Comparison of ENCODE assay signal across 27 cellular contexts in genomic region chr5:90632799-90633198, GRCh38.
"Had no signal": no experiment of that assay in that cellular context is flagged by ENCODE, and none has a peak within 500 bp of the region (broad histone marks: within the 10 kb centered on the region; RNA-seq: fewer than 3 reads in every experiment).

No MANE protein-coding gene starts in this region.

- H3K4me3 Mint-ChIP-seq: activated CD8-positive, alpha-beta T cell treated with anti-CD3 and anti-CD28 coated beads, Interleukin-2, amount 10 ng/mL, durations not matched to agents 7 days and 5 days; activated naive CD8-positive, alpha-beta T cell treated with anti-CD3 and anti-CD28 coated beads, Interleukin-2, amount 50 U/mL, for 24 hours; activated T-helper 1 cell treated with anti-CD3 and anti-CD28 coated beads, Interleukin-12 subunit alpha, Interleukin-12 subunit beta, Interleukin-2, Interleukin-4 antibody, amounts not matched to agents 30 ng/mL and 10 ng/mL and 1 ng/mL, durations not matched to agents 14 hours and 24 hours and 36 hours; T-helper 1 cell treated with Interleukin-12 subunit alpha and Interleukin-12 subunit beta and Interleukin-4 antibody, amounts not matched to agents 30 μg/mL and 1 μg/mL, for 36 hours had no signal

- H3K36me3 ChIP-seq: ascending aorta, brain microvascular endothelial cell, cardiac muscle cell, Peyer's patch, SJSA1 had no signal

- ATAC-seq: activated CD8-positive, alpha-beta T cell treated with anti-CD3 and anti-CD28 coated beads, Interleukin-2, amount 10 ng/mL, durations not matched to agents 7 days and 5 days; activated naive CD4-positive, alpha-beta T cell treated with anti-CD3 and anti-CD28 coated beads, Interleukin-2, amount 50 U/mL, for 72 hours; activated naive CD8-positive, alpha-beta T cell treated with anti-CD3 and anti-CD28 coated beads, Interleukin-2, amount 50 U/mL, for 24 hours had no signal

- DNase-seq: activated CD4-positive, alpha-beta T cell treated with anti-CD3 and anti-CD28 coated beads for 48 hours; activated CD4-positive, alpha-beta T cell treated with anti-CD3 and anti-CD28 coated beads, Interleukin-2, amount 50 U/mL, for 4 hours; activated CD4-positive, CD25-positive, alpha-beta regulatory T cell treated with anti-CD3 and anti-CD28 coated beads, Interleukin-2, amount 50 U/mL, for 72 hours; activated CD8-positive, alpha-beta memory T cell treated with anti-CD3 and anti-CD28 coated beads, Interleukin-2, amount 50 U/mL, for 48 hours; activated CD8-positive, alpha-beta T cell treated with anti-CD3 and anti-CD28 coated beads, Interleukin-2, amount 10 ng/mL, durations not matched to agents 7 days and 5 days; activated effector memory CD4-positive, alpha-beta T cell treated with anti-CD3 and anti-CD28 coated beads, Interleukin-2, amount 50 U/mL, for 16 hours; activated naive CD4-positive, alpha-beta T cell treated with Interleukin-2 at 50 U/mL for 16 hours; activated naive CD8-positive, alpha-beta T cell treated with anti-CD3 and anti-CD28 coated beads, Interleukin-2, amount 50 U/mL, for 24 hours; activated T-cell treated with anti-CD3 and anti-CD28 coated beads, Interleukin-2, amount 50 U/mL, for 1 hour; amniotic stem cell; brain microvascular endothelial cell; KG1; MV-4-11; NCI-H1092 treated with DMSO at 0.1 percent for 48 hours; NCI-H1417 treated with DMSO at 0.1 percent for 48 hours; NCI-H1694; NCI-H2029 treated with DMSO at 0.1 percent for 48 hours; NCI-H446; NCI-H524; Peyer's patch; SHP77 had no signal

- H3K4me1 Mint-ChIP-seq: activated naive CD8-positive, alpha-beta T cell treated with anti-CD3 and anti-CD28 coated beads, Interleukin-2, amount 50 U/mL, for 24 hours had no signal

- H3K4me1 ChIP-seq: ascending aorta, Peyer's patch, SJSA1 had no signal

- H3K27ac ChIP-seq: ascending aorta, brain microvascular endothelial cell, cardiac muscle cell, Peyer's patch, SJSA1 had no signal

- H3K27ac Mint-ChIP-seq: activated CD8-positive, alpha-beta T cell treated with anti-CD3 and anti-CD28 coated beads, Interleukin-2, amount 10 ng/mL, durations not matched to agents 7 days and 5 days; activated naive CD4-positive, alpha-beta T cell treated with anti-CD3 and anti-CD28 coated beads, Interleukin-2, amount 50 U/mL, for 72 hours; activated naive CD8-positive, alpha-beta T cell treated with anti-CD3 and anti-CD28 coated beads, Interleukin-2, amount 50 U/mL, for 24 hours; activated T-helper 1 cell treated with anti-CD3 and anti-CD28 coated beads, Interleukin-12 subunit alpha, Interleukin-12 subunit beta, Interleukin-2, Interleukin-4 antibody, amounts not matched to agents 30 ng/mL and 10 ng/mL and 1 ng/mL, durations not matched to agents 14 hours and 24 hours and 36 hours; T-helper 1 cell treated with Interleukin-12 subunit alpha and Interleukin-12 subunit beta and Interleukin-4 antibody, amounts not matched to agents 30 μg/mL and 1 μg/mL, for 36 hours had no signal

- H3K36me3 Mint-ChIP-seq: activated naive CD4-positive, alpha-beta T cell treated with anti-CD3 and anti-CD28 coated beads, Interleukin-2, amount 50 U/mL, for 72 hours had no signal

- H3K9me3 ChIP-seq: ascending aorta, Peyer's patch, SJSA1 had no signal

- H3K4me3 ChIP-seq: ascending aorta, cardiac muscle cell, Peyer's patch, SJSA1 had no signal

- H3K9me3 Mint-ChIP-seq: activated naive CD4-positive, alpha-beta T cell treated with anti-CD3 and anti-CD28 coated beads, Interleukin-2, amount 50 U/mL, for 72 hours; activated naive CD8-positive, alpha-beta T cell treated with anti-CD3 and anti-CD28 coated beads, Interleukin-2, amount 50 U/mL, for 24 hours; activated T-helper 1 cell treated with anti-CD3 and anti-CD28 coated beads, Interleukin-12 subunit alpha, Interleukin-12 subunit beta, Interleukin-2, Interleukin-4 antibody, amounts not matched to agents 30 ng/mL and 10 ng/mL and 1 ng/mL, durations not matched to agents 14 hours and 24 hours and 36 hours; T-helper 1 cell treated with Interleukin-12 subunit alpha and Interleukin-12 subunit beta and Interleukin-4 antibody, amounts not matched to agents 30 μg/mL and 1 μg/mL, for 36 hours had no signal

- H3K27me3 ChIP-seq: ascending aorta, brain microvascular endothelial cell, cardiac muscle cell, Peyer's patch, SJSA1 had no signal
